In genomic region chr2:100246163-100247145, GRCh38 we compare ENCODE assay signal across 1 cellular context.
A peak's percentile ranks its signal among the peaks of the same experiment; 100 is the strongest.
TF ChIP-seq lines count a peak whose summit lies in the region.

No MANE protein-coding gene starts in this region.

TF ChIP-seq in K562, 482 proteins besides CTCF, POLR2A, EP300 and RAD21 (continued from another document and continues in another):
- TF ChIP-seq CTCFL (IDR thresholded peaks at IDR 0.05; ENCODE audit: borderline replicate concordance, insufficient read depth, low read depth, low read length, poor library complexity, severe bottlenecking) = no peak
- no peak for TF ChIP-seq RBM14 (IDR thresholded peaks at IDR 0.05; ENCODE audit: borderline replicate concordance, insufficient read depth, low read depth, low read length)
- TF ChIP-seq JUN (IDR thresholded peaks at IDR 0.05; ENCODE audit: borderline replicate concordance, low read depth, low read length) = no peak
- TF ChIP-seq JUN (CRISPR knock-in tag; IDR thresholded peaks at IDR 0.05; ENCODE audit: borderline replicate concordance) = no peak
- TF ChIP-seq PTBP1 (IDR thresholded peaks at IDR 0.05; ENCODE audit: low read depth, low read length) = no peak
- no peak for TF ChIP-seq RFX5 (IDR thresholded peaks at IDR 0.05; ENCODE audit: low read depth, low read length)
- TF ChIP-seq ILK (tag; IDR thresholded peaks at IDR 0.05; ENCODE audit: borderline replicate concordance, low read depth) = no peak
- no peak for TF ChIP-seq CXXC5 (CRISPR knock-in tag; IDR thresholded peaks at IDR 0.05)
- TF ChIP-seq RNF219 (CRISPR knock-in tag; IDR thresholded peaks at IDR 0.05) = no peak
- TF ChIP-seq ZBTB26 (CRISPR knock-in tag; IDR thresholded peaks at IDR 0.05) = no peak
- peak; percentile 48 for TF ChIP-seq ZNF316 (IDR thresholded peaks at IDR 0.05)
- TF ChIP-seq KHSRP (IDR thresholded peaks at IDR 0.05) = no peak
- TF ChIP-seq BCLAF1 (IDR thresholded peaks at IDR 0.05; ENCODE audit: borderline replicate concordance in 1 of 2, control insufficient read depth in 1 of 2, low read depth in 2 of 2, low read length in 1 of 2) = no peak
- TF ChIP-seq JUNB (CRISPR knock-in tag; conservative IDR thresholded peaks at IDR 0.05) = no peak
- TF ChIP-seq THRB (CRISPR knock-in tag; conservative IDR thresholded peaks at IDR 0.05) = no peak
- no peak for TF ChIP-seq MTF1 (CRISPR knock-in tag; IDR thresholded peaks at IDR 0.05; ENCODE audit: borderline replicate concordance)
- TF ChIP-seq MYC (IDR thresholded peaks at IDR 0.05; ENCODE audit: low read depth, low read length) = no peak
- no peak for TF ChIP-seq MYC (CRISPR knock-in tag; IDR thresholded peaks at IDR 0.05; ENCODE audit: borderline replicate concordance, low read depth)
- TF ChIP-seq LARP7 (IDR thresholded peaks at IDR 0.05) = peak; percentile 37; the same call in 1 of the 2 replicates
- TF ChIP-seq ZNF146 (CRISPR knock-in tag; IDR thresholded peaks at IDR 0.05; ENCODE audit: unreplicated experiment) = no peak
- TF ChIP-seq ZSCAN29 (IDR thresholded peaks at IDR 0.05) = no peak
- TF ChIP-seq CTBP1 (IDR thresholded peaks at IDR 0.05; ENCODE audit: borderline replicate concordance) = no peak
- no peak for TF ChIP-seq MYNN (IDR thresholded peaks at IDR 0.05)
- no peak for TF ChIP-seq MYNN (CRISPR knock-in tag; IDR thresholded peaks at IDR 0.05)
- TF ChIP-seq IRF2 (CRISPR knock-in tag; IDR thresholded peaks at IDR 0.05) = no peak
- no peak for TF ChIP-seq TBP (optimal IDR thresholded peaks at IDR 0.05; ENCODE audit: low read depth, low read length)
- TF ChIP-seq ZHX1 (conservative IDR thresholded peaks at IDR 0.05; ENCODE audit: low read length) = no peak
- no peak for TF ChIP-seq KAT7 (CRISPR knock-in tag; IDR thresholded peaks at IDR 0.05; ENCODE audit: borderline replicate concordance)
- peak; percentile 72 for TF ChIP-seq NFIC (IDR thresholded peaks at IDR 0.05)
- no peak for TF ChIP-seq ZNF511 (CRISPR knock-in tag; IDR thresholded peaks at IDR 0.05)
- no peak for TF ChIP-seq SFPQ (IDR thresholded peaks at IDR 0.05; ENCODE audit: low read depth, low read length)
- TF ChIP-seq TAF1 (IDR thresholded peaks at IDR 0.05; ENCODE audit: control insufficient read depth, extremely low read depth, insufficient read depth, low read length, severe bottlenecking) = no peak
- TF ChIP-seq ZNF75A (CRISPR knock-in tag; IDR thresholded peaks at IDR 0.05) = no peak
- TF ChIP-seq GATAD2A (IDR thresholded peaks at IDR 0.05) = no peak
- TF ChIP-seq GMEB1 (CRISPR knock-in tag; IDR thresholded peaks at IDR 0.05) = no peak
- TF ChIP-seq NKRF (IDR thresholded peaks at IDR 0.05; ENCODE audit: borderline replicate concordance) = no peak
- 0 out of 2 replicates have a peak, but pooled peaks have one; percentile 59 for TF ChIP-seq HBP1 (CRISPR knock-in tag; IDR thresholded peaks at IDR 0.05)
- peak; percentile 52; the same call in 1 of the 2 replicates for TF ChIP-seq SMC3 (conservative IDR thresholded peaks at IDR 0.05; ENCODE audit: insufficient read depth, low read depth, low read length)
- TF ChIP-seq SPI1 (IDR thresholded peaks at IDR 0.05; ENCODE audit: borderline replicate concordance, low read depth, low read length) = peak; percentile 95
- TF ChIP-seq HDAC2 (IDR thresholded peaks at IDR 0.05) = no peak
- TF ChIP-seq BDP1 (IDR thresholded peaks at IDR 0.05; ENCODE audit: insufficient read depth, insufficient read length) = no peak
